ENCODE assay signal across 15 cellular contexts in genomic region chr7:139041378-139042053, GRCh38. TPM values are rescaled to one million over a fixed set of nuclear protein-coding genes. Genes with fewer than 3 reads are reported as not detected.
DNase-seq lines count a peak whose midpoint lies in the region; ATAC-seq, FAIRE-seq and TF ChIP-seq lines count a peak whose summit lies in the region.
"Had no signal": no experiment of that assay in that cellular context is flagged by ENCODE, and none has a peak within 500 bp of the region (broad histone marks: within the 10 kb centered on the region; RNA-seq: fewer than 3 reads in every experiment).

No MANE protein-coding gene starts in this region.

- peaks cover 5% of the 10 kb centered on the region for H3K27me3 Mint-ChIP-seq in CD4-positive, CD25-positive, alpha-beta regulatory T cell
- H3K27me3 Mint-ChIP-seq in central memory CD8-positive, alpha-beta T cell: no peaks in the 10 kb centered on the region
- H3K27me3 Mint-ChIP-seq in nephron progenitor cell (ENCODE audit: low read depth, poor library complexity): peaks cover 12% of the 10 kb centered on the region

- no peak overlapping the region for H3K4me2 ChIP-seq in A549
- H3K4me2 ChIP-seq: PC-9 had no signal

- H3K27ac Mint-ChIP-seq in CD4-positive, CD25-positive, alpha-beta regulatory T cell: peak overlapping the region; percentile 22 to 79 (median 78)
- H3K27ac Mint-ChIP-seq in central memory CD8-positive, alpha-beta T cell (ENCODE audit: low read depth): peak overlapping the region; percentile 70
- H3K27ac Mint-ChIP-seq in nephron progenitor cell: no peak overlapping the region

- H3K9me3 Mint-ChIP-seq in CD4-positive, CD25-positive, alpha-beta regulatory T cell: peaks cover 0 to 3% (median 0%) of the 10 kb centered on the region in 7 donors
- no peaks in the 10 kb centered on the region for H3K9me3 Mint-ChIP-seq in central memory CD8-positive, alpha-beta T cell
- no peaks in the 10 kb centered on the region for H3K9me3 Mint-ChIP-seq in nephron progenitor cell

- peaks cover 24% of the 10 kb centered on the region for H3K36me3 ChIP-seq in CD4-positive, CD25-positive, alpha-beta regulatory T cell (ENCODE audit: control insufficient read depth, insufficient read depth, low read length)

- H3K4me1 Mint-ChIP-seq in CD4-positive, CD25-positive, alpha-beta regulatory T cell: peaks cover 33 to 45% (median 39%) of the 10 kb centered on the region in 4 donors
- H3K4me1 Mint-ChIP-seq in central memory CD8-positive, alpha-beta T cell: peaks cover 53% of the 10 kb centered on the region
- H3K4me1 Mint-ChIP-seq in nephron progenitor cell: peaks cover 16% of the 10 kb centered on the region

- DNase-seq in A549 (ENCODE audit: low read depth in 1 of 2, low spot score in 1 of 2) (no peak), NCI-H69 (lab: John Stamatoyannopoulos, UW) (peak; percentile 22), nephron progenitor cell (no peak)
- DNase-seq in CD4-positive, CD25-positive, alpha-beta regulatory T cell: peak in 1 of 3 donors; percentile 26
- DNase-seq in central memory CD8-positive, alpha-beta T cell (ENCODE audit: low spot score in 2 of 2): no peak
- DNase-seq: activated gamma-delta T cell, left ventricle myocardium inferior, NCI-H2227 treated with DMSO at 0.1 percent for 48 hours, PC-9, retina had no signal

- CTCF ChIA-PET in A549 (lab: Yijun Ruan, JAX): interaction anchor here (0.8 to 2.3 kb wide), 4 partner anchors 10 to 193 kb away, joined by 3 to 5 read pairs (median 3); no protein-coding TSS in a partner anchor

- no peak for TF ChIP-seq POLR2A in A549 (IDR thresholded peaks at IDR 0.05; ENCODE audit: low read length)

- no peak for TF ChIP-seq RAD21 in A549 (conservative IDR thresholded peaks at IDR 0.05 in 1 of 2, IDR thresholded peaks at IDR 0.05 in 1 of 2)

- H3K36me3 Mint-ChIP-seq in CD4-positive, CD25-positive, alpha-beta regulatory T cell: peaks cover 31% of the 10 kb centered on the region
- peaks cover 17% of the 10 kb centered on the region for H3K36me3 Mint-ChIP-seq in central memory CD8-positive, alpha-beta T cell (ENCODE audit: insufficient read depth)
- H3K36me3 Mint-ChIP-seq in nephron progenitor cell (ENCODE audit: low read depth): peaks cover 12% of the 10 kb centered on the region

- WGBS in A549 (ENCODE audit: missing lambda C conversion rate): 70% methylated on average over 6 of the region's 6 CpGs

- TF ChIP-seq EP300 in A549 (IDR thresholded peaks at IDR 0.05): no peak

- TF ChIP-seq CTCF in A549 (IDR thresholded peaks at IDR 0.05) (no peak), nephron progenitor cell (IDR thresholded peaks at IDR 0.05) (no peak)

- H3K4me3 ChIP-seq in A549: no peak overlapping the region
- H3K4me3 ChIP-seq in CD4-positive, CD25-positive, alpha-beta regulatory T cell (ENCODE audit: low read depth, low read length): no peak overlapping the region
- H3K4me3 ChIP-seq: BLaER1 treated with 17β-estradiol and CSF1 and Interleukin-3, amounts not matched to agents 10 nM and 100 nM; left ventricle myocardium inferior; PC-9; thoracic aorta had no signal

- H3K4me3 Mint-ChIP-seq in CD4-positive, CD25-positive, alpha-beta regulatory T cell: peak overlapping the region in 3 of 4 donors; percentile 4 to 60 (median 9)
- no peak overlapping the region for H3K4me3 Mint-ChIP-seq in central memory CD8-positive, alpha-beta T cell
- no peak overlapping the region for H3K4me3 Mint-ChIP-seq in nephron progenitor cell

- peak; percentile 15 to 33; a peak in 4 of 6 replicates for ATAC-seq in A549
- ATAC-seq in CD4-positive, CD25-positive, alpha-beta regulatory T cell (ENCODE audit: low read depth in 2 of 2): peak in 1 of 2 donors; percentile 30
- ATAC-seq in central memory CD8-positive, alpha-beta T cell (replicated peaks; ENCODE audit: extremely low read depth, poor library complexity, severe bottlenecking): no peak
- ATAC-seq in HG03432 (IDR thresholded peaks at IDR 0.05; ENCODE audit: unreplicated experiment): no peak
- ATAC-seq in GM18498 (IDR thresholded peaks at IDR 0.05; ENCODE audit: unreplicated experiment): no peak

- no peak overlapping the region for H3K27ac ChIP-seq in A549
- peak overlapping the region; percentile 34 for H3K27ac ChIP-seq in CD4-positive, CD25-positive, alpha-beta regulatory T cell (ENCODE audit: insufficient read depth, low read length, poor library complexity, severe bottlenecking)
- H3K27ac ChIP-seq: BLaER1 treated with 17β-estradiol and CSF1 and Interleukin-3, amounts not matched to agents 10 nM and 100 nM; left ventricle myocardium inferior; PC-9; thoracic aorta had no signal

- POLR2A ChIA-PET in A549 (lab: Yijun Ruan, JAX): no interaction called here

- no peaks in the 10 kb centered on the region for H3K27me3 ChIP-seq in CD4-positive, CD25-positive, alpha-beta regulatory T cell (ENCODE audit: control insufficient read depth, insufficient read depth, low read length)
- H3K27me3 ChIP-seq: BLaER1 treated with 17β-estradiol and CSF1 and Interleukin-3, amounts not matched to agents 10 nM and 100 nM had no signal

- no peak for FAIRE-seq in A549 (lab: Jason Lieb, UNC)
- FAIRE-seq: bronchial epithelial cell had no signal

- H3K4me1 ChIP-seq in A549: peaks cover 13% of the 10 kb centered on the region; the same call in 1 of the 3 replicates
- peaks cover 33% of the 10 kb centered on the region for H3K4me1 ChIP-seq in CD4-positive, CD25-positive, alpha-beta regulatory T cell (ENCODE audit: control insufficient read depth, insufficient read depth, low read length, poor library complexity, severe bottlenecking)

- no peaks in the 10 kb centered on the region for H3K9me3 ChIP-seq in A549
- H3K9me3 ChIP-seq in CD4-positive, CD25-positive, alpha-beta regulatory T cell (ENCODE audit: control insufficient read depth in 2 of 2, low read length in 2 of 2): no peaks in the 10 kb centered on the region
- H3K9me3 ChIP-seq: BLaER1 treated with 17β-estradiol and CSF1 and Interleukin-3, amounts not matched to agents 10 nM and 100 nM; left ventricle myocardium inferior; thoracic aorta had no signal

TF ChIP-seq in A549, 52 proteins besides CTCF, POLR2A, EP300 and RAD21:
- TF ChIP-seq CHD2 (IDR thresholded peaks at IDR 0.05; ENCODE audit: low read length, partially characterized antibody): no peak
- TF ChIP-seq MYC (IDR thresholded peaks at IDR 0.05; ENCODE audit: borderline replicate concordance, low read length): no peak
- TF ChIP-seq MAX (IDR thresholded peaks at IDR 0.05): no peak
- no peak for TF ChIP-seq JUN (IDR thresholded peaks at IDR 0.05)
- no peak for TF ChIP-seq FOSB (CRISPR knock-in tag; IDR thresholded peaks at IDR 0.05)
- no peak for TF ChIP-seq ESRRA (IDR thresholded peaks at IDR 0.05; ENCODE audit: borderline replicate concordance, low read length)
- no peak for TF ChIP-seq EHMT2 (IDR thresholded peaks at IDR 0.05; ENCODE audit: low read depth)
- TF ChIP-seq HES2 (IDR thresholded peaks at IDR 0.05): no peak
- TF ChIP-seq FOSL2 (IDR thresholded peaks at IDR 0.05): no peak
- TF ChIP-seq FOSL2 (CRISPR knock-in tag; IDR thresholded peaks at IDR 0.05): no peak
- TF ChIP-seq HDAC2 (IDR thresholded peaks at IDR 0.05): no peak
- no peak for TF ChIP-seq KDM1A (IDR thresholded peaks at IDR 0.05; ENCODE audit: low read depth)
- no peak for TF ChIP-seq USF2 (IDR thresholded peaks at IDR 0.05)
- no peak for TF ChIP-seq BCL3 (IDR thresholded peaks at IDR 0.05)

RNA-seq across cellular contexts. Expression of gene ZC3HAV1L, which starts 5.7 kb away (rescaled TPM):
- polyA plus RNA-seq in A549 (2011; rRNA removed): 15.6 and 23.4 TPM in 2 replicates
- 10.6 and 17.1 TPM in 2 replicates for polyA plus RNA-seq in A549 (2012; cell fraction: cytosol; rRNA removed)
- polyA plus RNA-seq in A549 (2012; cell fraction: nucleus; rRNA removed): 10.0 and 12.1 TPM in 2 replicates
- 8.7 to 9.7 TPM (median 8.8 TPM) in 3 replicates for polyA plus RNA-seq in A549 (2017; fragmentation: RNase III; extraction: RNeasy Plus Mini Kit Qiagen cat#74134 plus additional on column Dnase treatment)
- 15.0 and 16.0 TPM in 2 replicates for polyA minus RNA-seq in A549 (2011; rRNA and poly(A)+ RNA removed)
- 1.4 TPM for total RNA-seq in CD4-positive, CD25-positive, alpha-beta regulatory T cell
- under 1 TPM in 3 of 4 donors, not detected in 1; 0.25 to 0.86 (median 0.64) TPM for polyA plus RNA-seq in CD4-positive, CD25-positive, alpha-beta regulatory T cell

Comparison
In these comparisons a context has a peak if more than half of its experiments do, and no peak if none do; other contexts are left out.
1. ATAC-seq: peak in A549 (2 of 2); none in central memory CD8-positive, alpha-beta T cell (single experiment), HG03432 (single experiment) and GM18498 (single experiment).
2. H3K4me3 Mint-ChIP-seq: peak in CD4-positive, CD25-positive, alpha-beta regulatory T cell (3 of 4); none in central memory CD8-positive, alpha-beta T cell (single experiment) and nephron progenitor cell (single experiment).
3. RNA of gene ZC3HAV1L, which starts 5.7 kb away (polyA plus RNA-seq): 8.7 to 23.4 TPM in A549; 0.25 to 0.86 TPM in CD4-positive, CD25-positive, alpha-beta regulatory T cell; every median in the first group is over 4 times any median in the second.